Comparison of ENCODE assay signal across 17 cellular contexts in genomic region chr2:50922506-50922905, GRCh38.
DNase-seq lines count a peak whose midpoint lies in the region; ATAC-seq, FAIRE-seq and TF ChIP-seq lines count a peak whose summit lies in the region.
"Had no signal": no experiment of that assay in that cellular context is flagged by ENCODE, and none has a peak within 500 bp of the region (broad histone marks: within the 10 kb centered on the region; RNA-seq: fewer than 3 reads in every experiment).

No MANE protein-coding gene starts in this region.

- no peak for FAIRE-seq in HepG2 (lab: Jason Lieb, UNC)
- FAIRE-seq: A204.1, K562, RCC 7860 had no signal

- H3K9me3 Mint-ChIP-seq in H9 = no peaks in the 10 kb centered on the region
- no peaks in the 10 kb centered on the region for H3K9me3 Mint-ChIP-seq in stimulated activated naive B cell treated with anti-CD40 and anti-IgM and Interleukin-4, amounts not matched to agents 10 μg/mL and 1 μg/mL and 100 μg/mL, for 72 hours
- H3K9me3 Mint-ChIP-seq: GM23338 had no signal

- CTCF ChIA-PET in HepG2 (lab: Yijun Ruan, JAX; ENCODE audit: low intra/inter-chr PET ratio, low total read pairs) = no interaction called here

- H3K23me2 ChIP-seq in H9 (ENCODE audit: insufficient read length, low read depth, low read length, poor library complexity, severe bottlenecking) = no peaks in the 10 kb centered on the region

- no peaks in the 10 kb centered on the region for H3K36me3 Mint-ChIP-seq in H9 (ENCODE audit: insufficient read depth in 1 of 3, low read depth in 3 of 3)
- no peaks in the 10 kb centered on the region for H3K36me3 Mint-ChIP-seq in stimulated activated naive B cell treated with anti-CD40 and anti-IgM and Interleukin-4, amounts not matched to agents 10 μg/mL and 1 μg/mL and 100 μg/mL, for 72 hours

- H4K20me1 ChIP-seq in HepG2 (ENCODE audit: insufficient read depth, low read length) = no peaks in the 10 kb centered on the region
- H4K20me1 ChIP-seq in H9 (ENCODE audit: control insufficient read depth, insufficient read depth, insufficient read length) = no peaks in the 10 kb centered on the region

- WGBS in HepG2 (ENCODE audit: low lambda C conversion rate) = 14% methylated on average over 4 of the region's 4 CpGs
- 69% methylated on average over 4 of the region's 4 CpGs for WGBS in right lobe of liver (ENCODE audit: insufficient coverage, low coverage, low lambda C conversion rate, missing lambda C conversion rate)
- no CpG with 5 or more reads among the region's 4 CpGs for WGBS in H9 (ENCODE audit: extremely low coverage, insufficient read length, low lambda C conversion rate)
- 66 to 83% (median 78%) methylated on average over 4 of the region's 4 CpGs for WGBS in adrenal gland, 4 donors

- H3K27ac Mint-ChIP-seq in H9 = no peak overlapping the region
- H3K27ac Mint-ChIP-seq in stimulated activated naive B cell treated with anti-CD40 and anti-IgM and Interleukin-4, amounts not matched to agents 10 μg/mL and 1 μg/mL and 100 μg/mL, for 72 hours = no peak overlapping the region
- H3K27ac Mint-ChIP-seq: GM23338, T-helper 17 cell had no signal

- H3K27ac ChIP-seq in HepG2 (ENCODE audit: extremely low read length, insufficient read depth, low read length) (no peak overlapping the region), right lobe of liver (no peak overlapping the region), H9 (ENCODE audit: insufficient read length, low read depth, low read length) (no peak overlapping the region), adrenal gland (no peak overlapping the region)
- H3K27ac ChIP-seq: HL-60 had no signal

- no peak overlapping the region for H3K23ac ChIP-seq in H9 (ENCODE audit: insufficient read length, low read depth, low read length)

- H3K4me3 ChIP-seq in HepG2 (replicated peaks in 1 of 3; ENCODE audit: insufficient read depth in 1 of 3, low read depth in 2 of 3, low read length in 3 of 3) = no peak overlapping the region
- no peak overlapping the region for H3K4me3 ChIP-seq in right lobe of liver
- no peak overlapping the region for H3K4me3 ChIP-seq in adrenal gland
- H3K4me3 ChIP-seq: GM23338, K562 had no signal

- H3K4me1 ChIP-seq in HepG2 (ENCODE audit: insufficient read depth, low read length) (no peaks in the 10 kb centered on the region), right lobe of liver (no peaks in the 10 kb centered on the region), H9 (ENCODE audit: insufficient read depth, low read length) (no peaks in the 10 kb centered on the region), adrenal gland (replicated peaks in 1 of 2) (no peaks in the 10 kb centered on the region)

- H3K4me1 Mint-ChIP-seq in H9 = peaks cover 3 to 4% of the 10 kb centered on the region in 2 experiments; a peak in 2 of 4 replicates
- no peaks in the 10 kb centered on the region for H3K4me1 Mint-ChIP-seq in stimulated activated naive B cell treated with anti-CD40 and anti-IgM and Interleukin-4, amounts not matched to agents 10 μg/mL and 1 μg/mL and 100 μg/mL, for 72 hours
- H3K4me1 Mint-ChIP-seq: T-helper 17 cell had no signal

- H2BK120ac ChIP-seq in H9 (ENCODE audit: low read depth, low read length, poor library complexity, severe bottlenecking) = no peak overlapping the region

- no peak overlapping the region for H4K5ac ChIP-seq in H9 (ENCODE audit: insufficient read length, low read depth, low read length)

- intact Hi-C loops in HepG2 (cut with micrococcal nuclease; ENCODE audit: unreplicated experiment) = no loop called here
- intact Hi-C loops in right lobe of liver (cut with DNase I) = no loop called here
- intact Hi-C loops in adrenal gland (cut with DNase I) = no loop called here

- H2AFZ ChIP-seq in HepG2 (ENCODE audit: low read length) (no peak overlapping the region), H9 (ENCODE audit: low read length) (no peak overlapping the region)
- H2AFZ ChIP-seq: GM23338 had no signal

- no peak for TF ChIP-seq EP300 in HepG2 (IDR thresholded peaks at IDR 0.05; ENCODE audit: low read depth in 2 of 2, low read length in 2 of 2)
- no peak for TF ChIP-seq EP300 in HepG2 (CRISPR knock-in tag; IDR thresholded peaks at IDR 0.05; ENCODE audit: borderline replicate concordance)

- H3K27me3 ChIP-seq in HepG2 (ENCODE audit: control insufficient read depth in 1 of 2, insufficient read depth in 2 of 2, low read length in 2 of 2) (no peaks in the 10 kb centered on the region), right lobe of liver (no peaks in the 10 kb centered on the region), H9 (ENCODE audit: insufficient read depth, low read length) (no peaks in the 10 kb centered on the region), adrenal gland (no peaks in the 10 kb centered on the region)

- H3K36me3 ChIP-seq in HepG2 (replicated peaks in 1 of 2; ENCODE audit: control insufficient read depth in 1 of 2, insufficient read depth in 2 of 2, low read length in 2 of 2) (no peaks in the 10 kb centered on the region), right lobe of liver (no peaks in the 10 kb centered on the region), adrenal gland (replicated peaks in 1 of 2) (no peaks in the 10 kb centered on the region)

- no peak overlapping the region for H3K4me3 Mint-ChIP-seq in H9
- H3K4me3 Mint-ChIP-seq in stimulated activated naive B cell treated with anti-CD40 and anti-IgM and Interleukin-4, amounts not matched to agents 10 μg/mL and 1 μg/mL and 100 μg/mL, for 72 hours = no peak overlapping the region
- H3K4me3 Mint-ChIP-seq: GM23338, T-helper 17 cell had no signal

- H3K4me2 ChIP-seq in HepG2 (ENCODE audit: low read depth, low read length) (no peak overlapping the region), H9 (ENCODE audit: insufficient read depth, insufficient read length, low read length) (no peak overlapping the region)
- H3K4me2 ChIP-seq: GM23338 had no signal

- H3K56ac ChIP-seq in H9 (ENCODE audit: insufficient read length, low read depth, low read length) = no peak overlapping the region

- TF ChIP-seq CTCF in HepG2 (CRISPR knock-in tag; IDR thresholded peaks at IDR 0.05) = no peak
- TF ChIP-seq CTCF in right lobe of liver (IDR thresholded peaks at IDR 0.05) = no peak
- TF ChIP-seq CTCF in H9 (conservative IDR thresholded peaks at IDR 0.05) = no peak
- TF ChIP-seq CTCF in adrenal gland (IDR thresholded peaks at IDR 0.05) = no peak

- H2BK15ac ChIP-seq in H9 (ENCODE audit: low read depth, low read length) = no peak overlapping the region

- no peak overlapping the region for H4K91ac ChIP-seq in H9 (ENCODE audit: insufficient read length, low read depth, low read length)

- H3K27me3 Mint-ChIP-seq in H9 (ENCODE audit: low read depth) = no peaks in the 10 kb centered on the region
- H3K27me3 Mint-ChIP-seq in stimulated activated naive B cell treated with anti-CD40 and anti-IgM and Interleukin-4, amounts not matched to agents 10 μg/mL and 1 μg/mL and 100 μg/mL, for 72 hours = no peaks in the 10 kb centered on the region
- H3K27me3 Mint-ChIP-seq: T-helper 17 cell had no signal

- no peak overlapping the region for H2BK20ac ChIP-seq in H9 (ENCODE audit: low read depth, low read length, poor library complexity, severe bottlenecking)

- in situ Hi-C loops in HepG2 (cut with HindIII; ENCODE audit: extremely low pct_ligation_motif_present, low pct_unique_long_range_greater_than_20kb) = no loop called here

- DNase-seq in NCI-H1436 (lab: John Stamatoyannopoulos, UW) (peak; percentile 37), NCI-H1436 treated with DMSO at 0.1 percent for 48 hours (lab: John Stamatoyannopoulos, UW) (no peak), HepG2 (ENCODE audit: low spot score) (no peak), right lobe of liver (no peak), NCI-H69 (lab: John Stamatoyannopoulos, UW) (peak; percentile 70), H9 (no peak), adrenal gland (no peak)
- no peak for DNase-seq in stimulated activated naive B cell treated with anti-CD40 and anti-IgM and Interleukin-4, amounts not matched to agents 10 μg/mL and 1 μg/mL and 100 μg/mL, for 72 hours
- DNase-seq: Calu3, EL, SHP77 treated with DMSO at 0.1 percent for 48 hours, T-helper 17 cell had no signal

- no peaks in the 10 kb centered on the region for H3K79me1 ChIP-seq in H9 (ENCODE audit: insufficient read depth, low read depth, low read length, poor library complexity, severe bottlenecking)

- no peak overlapping the region for H3K9ac ChIP-seq in HepG2 (ENCODE audit: insufficient read depth, low read depth, low read length)
- no peak overlapping the region for H3K9ac ChIP-seq in H9 (ENCODE audit: extremely low read depth, insufficient read length, low read length)

- H3K18ac ChIP-seq in H9 (ENCODE audit: insufficient read length, low read depth, low read length) = no peak overlapping the region

- H3T11ph ChIP-seq in H9 (ENCODE audit: low read length) = no peak overlapping the region

- no peak overlapping the region for H2BK12ac ChIP-seq in H9 (ENCODE audit: insufficient read length, low read depth, low read length)

- H2AK5ac ChIP-seq in H9 (ENCODE audit: insufficient read length, low read length) = no peak overlapping the region

- no peaks in the 10 kb centered on the region for H3K79me2 ChIP-seq in HepG2 (ENCODE audit: insufficient read depth, low read length)
- no peaks in the 10 kb centered on the region for H3K79me2 ChIP-seq in H9 (ENCODE audit: insufficient read depth, low read length)

- no TSS peak for BruUV-seq in HepG2 (replicated peaks; lab: Mats Ljungman, UMichigan)

- no peak for TF ChIP-seq RAD21 in HepG2 (CRISPR knock-in tag; IDR thresholded peaks at IDR 0.05)

- no peak for TF ChIP-seq POLR2A in HepG2 (IDR thresholded peaks at IDR 0.05; ENCODE audit: insufficient read depth in 1 of 2, low read depth in 2 of 2, low read length in 2 of 2)
- TF ChIP-seq POLR2A in right lobe of liver (IDR thresholded peaks at IDR 0.05) = no peak
- TF ChIP-seq POLR2A in adrenal gland (IDR thresholded peaks at IDR 0.05) = no peak

- ATAC-seq in HepG2 (no peak), right lobe of liver (no peak)
- ATAC-seq in stimulated activated naive B cell treated with anti-CD40 and anti-IgM and Interleukin-4, amounts not matched to agents 10 μg/mL and 1 μg/mL and 100 μg/mL, for 72 hours (replicated peaks) = no peak
- ATAC-seq: GM23338, K562, T-helper 17 cell had no signal

- H2BK5ac ChIP-seq in H9 (ENCODE audit: insufficient read length, low read length) = no peak overlapping the region

- no peaks in the 10 kb centered on the region for H3K9me3 ChIP-seq in HepG2 (ENCODE audit: low read length)
- no peaks in the 10 kb centered on the region for H3K9me3 ChIP-seq in right lobe of liver
- no peaks in the 10 kb centered on the region for H3K9me3 ChIP-seq in H9 (ENCODE audit: control insufficient read depth, low read depth, low read length)
- H3K9me3 ChIP-seq in adrenal gland (replicated peaks in 1 of 3) = no peaks in the 10 kb centered on the region

- H3K4ac ChIP-seq in H9 (ENCODE audit: low read depth, low read length) = no peak overlapping the region

- POLR2A ChIA-PET in HepG2 (lab: Yijun Ruan, JAX) = no interaction called here

- H3K14ac ChIP-seq in H9 (ENCODE audit: insufficient read depth, low read length) = no peak overlapping the region

- H4K8ac ChIP-seq in H9 (replicated peaks; ENCODE audit: insufficient read length, low read depth, low read length) = no peak overlapping the region

TF ChIP-seq in HepG2, 621 proteins besides CTCF, POLR2A, EP300 and RAD21 (continues in another document):
- peak; percentile 73 to 82 for TF ChIP-seq MAFK (conservative IDR thresholded peaks at IDR 0.05 in 1 of 2, IDR thresholded peaks at IDR 0.05 in 1 of 2; ENCODE audit: low read length in 2 of 2)

Comparison
In these comparisons a context has a peak if more than half of its experiments do, and no peak if none do; other contexts are left out.
1. DNase-seq: peak in NCI-H1436 (single experiment) and NCI-H69 (single experiment); none in NCI-H1436 treated with DMSO at 0.1 percent for 48 hours (single experiment), HepG2 (single experiment), right lobe of liver (0 of 3), H9 (single experiment), stimulated activated naive B cell treated with anti-CD40 and anti-IgM and Interleukin-4, amounts not matched to agents 10 μg/mL and 1 μg/mL and 100 μg/mL, for 72 hours (single experiment) and adrenal gland (0 of 7).